Comparison of ENCODE assay signal across 17 cellular contexts in the genomic region with DNA sequence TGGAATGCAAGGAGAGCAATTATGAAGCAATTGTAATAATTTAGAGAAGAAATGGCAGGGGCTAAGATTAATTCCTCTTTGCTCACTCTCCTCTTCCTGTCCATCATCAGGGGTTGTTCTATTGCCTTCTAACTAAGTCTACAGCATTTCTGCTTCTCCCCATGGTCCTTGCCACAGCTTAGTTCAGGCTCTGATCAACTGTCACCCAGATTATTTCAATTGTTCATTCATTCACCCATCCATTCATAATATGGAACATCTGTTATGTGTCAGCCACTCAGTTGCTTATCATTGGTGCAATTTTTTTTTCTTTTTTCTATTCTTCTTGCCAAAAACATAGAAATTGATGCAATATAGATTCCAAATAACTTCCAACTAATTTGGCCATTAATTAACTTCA.
DNase-seq lines count a peak whose midpoint lies in the region; ATAC-seq and TF ChIP-seq lines count a peak whose summit lies in the region.
"Had no signal": no experiment of that assay in that cellular context is flagged by ENCODE, and none has a peak within 500 bp of the region (broad histone marks: within the 10 kb centered on the region; RNA-seq: fewer than 3 reads in every experiment).

No MANE protein-coding gene starts in this region.

- BruUV-seq in A673 (replicated peaks; lab: Mats Ljungman, UMichigan) = no TSS peak
- BruUV-seq in PC-9 (replicated peaks; lab: Mats Ljungman, UMichigan) = no TSS peak

- in situ Hi-C loops in G401 (cut with HindIII; ENCODE audit: low sequenced_read_pairs) = no loop called here

- peak; percentile 26 for DNase-seq in A673 (ENCODE audit: low spot score)
- DNase-seq in NCI-H1694 (lab: John Stamatoyannopoulos, UW) = peak; percentile 80
- DNase-seq in PC-9 = no peak
- DNase-seq in iris pigment epithelial cell (ENCODE audit: low read depth) = peak; percentile 17
- no peak for DNase-seq in G401 (ENCODE audit: low spot score)
- DNase-seq: BE2C; CD8-positive, alpha-beta T cell; COR-L47; DMS153; EL; GDM1; GOT3 had no signal

- H3K4me1 ChIP-seq in A673 (ENCODE audit: insufficient read depth, low read length, poor library complexity, severe bottlenecking) (no peaks in the 10 kb centered on the region), PC-9 (replicated peaks; ENCODE audit: insufficient read depth) (peaks cover 83% of the 10 kb centered on the region)

- H3K27me3 ChIP-seq in A673 (replicated peaks; ENCODE audit: insufficient read depth, low read depth, low read length, poor library complexity) = no peaks in the 10 kb centered on the region
- no peaks in the 10 kb centered on the region for H3K27me3 ChIP-seq in PC-9 (ENCODE audit: insufficient read depth, low read depth)
- H3K27me3 ChIP-seq: BE2C had no signal

- H3K9me3 ChIP-seq in A673 (ENCODE audit: low read depth, low read length, poor library complexity, severe bottlenecking) = no peaks in the 10 kb centered on the region
- H3K9me3 ChIP-seq in PC-9 (ENCODE audit: insufficient read depth, low read depth) = peaks cover 7% of the 10 kb centered on the region; the same call in 1 of the 2 replicates
- H3K9me3 ChIP-seq: BE2C, HAP-1 had no signal

- no peaks in the 10 kb centered on the region for H3K36me3 ChIP-seq in A673 (ENCODE audit: insufficient read depth, low read length, poor library complexity, severe bottlenecking)
- H3K36me3 ChIP-seq in PC-9 (ENCODE audit: low read depth) = no peaks in the 10 kb centered on the region
- H3K36me3 ChIP-seq: BE2C, HAP-1 had no signal

- no peak overlapping the region for H3K4me3 ChIP-seq in A673 (ENCODE audit: low read depth, low read length, poor library complexity, severe bottlenecking)
- no peak overlapping the region for H3K4me3 ChIP-seq in PC-9
- H3K4me3 ChIP-seq: HAP-1 had no signal

- CTCF ChIA-PET in A673 (lab: Charles Lee) = no interaction called here
- CTCF ChIA-PET in PC-9 (lab: Charles Lee) = no interaction called here

- intact Hi-C loops in A673 (cut with micrococcal nuclease; ENCODE audit: unreplicated experiment) = no loop called here
- intact Hi-C loops in PC-9 (cut with micrococcal nuclease; ENCODE audit: unreplicated experiment) = loop anchor here (5.0 kb wide), 2 partner anchors 55 to 225 kb away; a partner anchor contains a TSS

- POLR2A ChIA-PET in A673 (lab: Charles Lee; ENCODE audit: low non-redundant PET) = no interaction called here
- POLR2A ChIA-PET in PC-9 (lab: Charles Lee; ENCODE audit: unreplicated experiment) = no interaction called here

- no peaks in the 10 kb centered on the region for H3K79me2 ChIP-seq in PC-9 (ENCODE audit: low read depth)

- H4K20me1 ChIP-seq in PC-9 (ENCODE audit: insufficient read depth) = no peaks in the 10 kb centered on the region

- no peak for TF ChIP-seq CTCF in A673 (conservative IDR thresholded peaks at IDR 0.05; ENCODE audit: low read depth, low read length)
- no peak for TF ChIP-seq CTCF in PC-9 (conservative IDR thresholded peaks at IDR 0.05)

- H3K27ac ChIP-seq in A673 (ENCODE audit: low read depth, low read length, poor library complexity, severe bottlenecking) (no peak overlapping the region), PC-9 (no peak overlapping the region)
- H3K27ac ChIP-seq: C4-2B had no signal

- no peak for ATAC-seq in GM18502 (IDR thresholded peaks at IDR 0.05; ENCODE audit: poor library complexity, unreplicated experiment)
- ATAC-seq in HG03095 (IDR thresholded peaks at IDR 0.05; ENCODE audit: unreplicated experiment) = no peak
- no peak for ATAC-seq in HG03565 (IDR thresholded peaks at IDR 0.05; ENCODE audit: unreplicated experiment)
- ATAC-seq: CD8-positive, alpha-beta T cell had no signal

- H3K4me2 ChIP-seq in PC-9 = 0 out of 2 replicates have a peak overlapping the region, but pooled peaks have one; percentile 58

- peaks cover 61% of the 10 kb centered on the region for H3F3A ChIP-seq in PC-9 (ENCODE audit: insufficient read depth, low read depth)

- no peak overlapping the region for H2AFZ ChIP-seq in PC-9

- H3K9me2 ChIP-seq in PC-9 (ENCODE audit: insufficient read depth) = no peaks in the 10 kb centered on the region

Comparison
In these comparisons a context has a peak if more than half of its experiments do, and no peak if none do; other contexts are left out.
1. DNase-seq: peak in A673 (single experiment), NCI-H1694 (single experiment) and iris pigment epithelial cell (single experiment); none in PC-9 (0 of 2) and G401 (single experiment).